1 cellular context compared by ENCODE assay signal in genomic region chr10:16909961-16910794, GRCh38.
TF ChIP-seq lines count a peak whose summit lies in the region.

No MANE protein-coding gene starts in this region.

TF ChIP-seq in K562, 482 proteins besides CTCF, POLR2A, EP300 and RAD21 (continued from another document):
- TF ChIP-seq THRB (CRISPR knock-in tag; conservative IDR thresholded peaks at IDR 0.05), result peak; percentile 37; the same call in 1 of the 2 replicates
- TF ChIP-seq OTX1 (CRISPR knock-in tag; IDR thresholded peaks at IDR 0.05), result 0 out of 2 replicates have a peak, but pooled peaks have one; percentile 55
- no peak for TF ChIP-seq MAFK (IDR thresholded peaks at IDR 0.05; ENCODE audit: low read length)
- 0 out of 2 replicates have a peak, but pooled peaks have one; percentile 34 for TF ChIP-seq HINFP (tag; conservative IDR thresholded peaks at IDR 0.05; ENCODE audit: low read depth)
- TF ChIP-seq ZNF583 (CRISPR knock-in tag; IDR thresholded peaks at IDR 0.05), result no peak
- TF ChIP-seq TAF7 (tag; IDR thresholded peaks at IDR 0.05), result no peak
- TF ChIP-seq GTF2B (IDR thresholded peaks at IDR 0.05; ENCODE audit: extremely low read depth, insufficient read length), result no peak
- TF ChIP-seq HBP1 (CRISPR knock-in tag; IDR thresholded peaks at IDR 0.05), result 0 out of 2 replicates have a peak, but pooled peaks have one; percentile 61
- no peak for TF ChIP-seq SMARCB1 (IDR thresholded peaks at IDR 0.05; ENCODE audit: insufficient read length, low read depth)
